ENCODE assay signal across 27 cellular contexts in genomic region chr2:15262792-15263191, GRCh38.
"Had no signal": no experiment of that assay in that cellular context is flagged by ENCODE, and none has a peak within 500 bp of the region (broad histone marks: within the 10 kb centered on the region; RNA-seq: fewer than 3 reads in every experiment).

No MANE protein-coding gene starts in this region.

- H3K27ac Mint-ChIP-seq: stimulated activated effector memory CD8-positive, alpha-beta T cell treated with anti-CD3 and anti-CD28 coated beads, Interleukin-12 subunit alpha, Interleukin-12 subunit beta, amount 100 ng/mL, for 72 hours; stimulated activated memory B cell treated with anti-CD40 and anti-IgM and Interleukin-4, amounts not matched to agents 10 μg/mL and 1 μg/mL and 100 μg/mL, for 72 hours; stimulated activated naive B cell treated with anti-CD40 and anti-IgM and Interleukin-4, amounts not matched to agents 10 μg/mL and 1 μg/mL and 100 μg/mL, for 72 hours; stimulated activated naive CD8-positive, alpha-beta T cell treated with anti-CD3 and anti-CD28 coated beads, Interleukin-15, amount 100 ng/mL, for 72 hours; stimulated activated naive CD8-positive, alpha-beta T cell treated with anti-CD3 and anti-CD28 coated beads, Interleukin-15, Interleukin-2, amounts not matched to agents 100 ng/mL and 50 ng/mL, for 24 hours; type B pancreatic cell had no signal

- H3K4me1 ChIP-seq: suprapubic skin, testis, thyroid gland, tibial artery, tibial nerve, transverse colon, upper lobe of left lung, upper lobe of right lung, uterus, vagina had no signal

- H3K27ac ChIP-seq: stomach, suprapubic skin, testis, thoracic aorta, thyroid gland, tibial artery, tibial nerve, transverse colon, upper lobe of left lung, upper lobe of right lung, uterus, vagina had no signal

- H3K9me3 Mint-ChIP-seq: stimulated activated memory B cell treated with anti-CD40 and anti-IgM and Interleukin-4, amounts not matched to agents 10 μg/mL and 1 μg/mL and 100 μg/mL, for 72 hours had no signal

- H3K9me3 ChIP-seq: testis, thyroid gland, transverse colon, upper lobe of right lung, uterus, vagina had no signal

- H3K4me3 Mint-ChIP-seq: stimulated activated effector memory CD8-positive, alpha-beta T cell treated with anti-CD3 and anti-CD28 coated beads, Interleukin-12 subunit alpha, Interleukin-12 subunit beta, amount 100 ng/mL, for 72 hours; stimulated activated memory B cell treated with anti-CD40 and anti-IgM and Interleukin-4, amounts not matched to agents 10 μg/mL and 1 μg/mL and 100 μg/mL, for 72 hours; stimulated activated naive B cell treated with anti-CD40 and anti-IgM and Interleukin-4, amounts not matched to agents 10 μg/mL and 1 μg/mL and 100 μg/mL, for 72 hours; stimulated activated naive CD8-positive, alpha-beta T cell treated with anti-CD3 and anti-CD28 coated beads, Interleukin-15, amount 100 ng/mL, for 72 hours; stimulated activated naive CD8-positive, alpha-beta T cell treated with anti-CD3 and anti-CD28 coated beads, Interleukin-15, Interleukin-2, amounts not matched to agents 100 ng/mL and 50 ng/mL, for 24 hours; type B pancreatic cell had no signal

- H3K36me3 ChIP-seq: thoracic aorta, thyroid gland, transverse colon, upper lobe of right lung, uterus, vagina had no signal

- H3K4me1 Mint-ChIP-seq: stimulated activated memory B cell treated with anti-CD40 and anti-IgM and Interleukin-4, amounts not matched to agents 10 μg/mL and 1 μg/mL and 100 μg/mL, for 72 hours had no signal

- H3K27me3 Mint-ChIP-seq: stimulated activated memory B cell treated with anti-CD40 and anti-IgM and Interleukin-4, amounts not matched to agents 10 μg/mL and 1 μg/mL and 100 μg/mL, for 72 hours; stimulated activated naive B cell treated with anti-CD40 and anti-IgM and Interleukin-4, amounts not matched to agents 10 μg/mL and 1 μg/mL and 100 μg/mL, for 72 hours; stimulated activated naive CD8-positive, alpha-beta T cell treated with anti-CD3 and anti-CD28 coated beads, Interleukin-15, amount 100 ng/mL, for 72 hours; stimulated activated naive CD8-positive, alpha-beta T cell treated with anti-CD3 and anti-CD28 coated beads, Interleukin-15, Interleukin-2, amounts not matched to agents 100 ng/mL and 50 ng/mL, for 24 hours; type B pancreatic cell had no signal

- H3K4me3 ChIP-seq: stomach, suprapubic skin, testis, thoracic aorta, thyroid gland, tibial artery, tibial nerve, transverse colon, upper lobe of left lung, upper lobe of right lung, uterus, vagina had no signal

- DNase-seq: stimulated activated CD4-positive, alpha-beta T cell treated with anti-CD3 and anti-CD28 coated beads, Interleukin-2, amount 100 ng/mL, for 48 hours; stimulated activated CD4-positive, alpha-beta T cell treated with anti-CD3 and anti-CD28 coated beads, Interleukin-4, amount 100 ng/mL, for 1 hour; stimulated activated CD4-positive, alpha-beta T cell treated with anti-CD3 and anti-CD28 coated beads, Interleukin-4, amount 100 ng/mL, for 24 hours; stimulated activated CD4-positive, alpha-beta T cell treated with anti-CD3 and anti-CD28 coated beads, Interleukin-4, amount 100 ng/mL, for 4 hours; stimulated activated CD8-positive, alpha-beta memory T cell treated with anti-CD3 and anti-CD28 coated beads, Interleukin-4, amount 100 ng/mL, for 48 hours; stimulated activated naive B cell treated with anti-CD40 and anti-IgM and Interleukin-4, amounts not matched to agents 10 μg/mL and 1 μg/mL and 100 μg/mL, for 72 hours; stimulated activated naive CD4-positive, alpha-beta T cell; stimulated activated naive CD4-positive, alpha-beta T cell treated with Interleukin-2 at 50 U/mL for 16 hours; stimulated activated naive CD8-positive, alpha-beta T cell treated with anti-CD3 and anti-CD28 coated beads, Interleukin-15, amount 100 ng/mL, for 72 hours; stimulated activated naive CD8-positive, alpha-beta T cell treated with anti-CD3 and anti-CD28 coated beads, Interleukin-15, Interleukin-2, amounts not matched to agents 100 U/mL and 50 U/mL, for 24 hours; stomach; substantia nigra; testis; thyroid gland; tibial artery; transverse colon; upper lobe of left lung; upper lobe of right lung; uterus had no signal

- H3K27me3 ChIP-seq: stomach, suprapubic skin, testis, thyroid gland, tibial artery, tibial nerve, transverse colon, upper lobe of left lung, upper lobe of right lung, uterus, vagina had no signal

- ATAC-seq: stimulated activated effector memory CD8-positive, alpha-beta T cell treated with anti-CD3 and anti-CD28 coated beads, Interleukin-12 subunit alpha, Interleukin-12 subunit beta, amount 100 ng/mL, for 72 hours; stimulated activated memory B cell treated with anti-CD40 and anti-IgM and Interleukin-4, amounts not matched to agents 10 μg/mL and 1 μg/mL and 100 μg/mL, for 72 hours; stimulated activated naive B cell treated with anti-CD40 and anti-IgM and Interleukin-4, amounts not matched to agents 10 μg/mL and 1 μg/mL and 100 μg/mL, for 72 hours; stimulated activated naive CD8-positive, alpha-beta T cell treated with anti-CD3 and anti-CD28 coated beads, Interleukin-15, amount 100 ng/mL, for 72 hours; stimulated activated naive CD8-positive, alpha-beta T cell treated with anti-CD3 and anti-CD28 coated beads, Interleukin-15, Interleukin-2, amounts not matched to agents 100 U/mL and 50 U/mL, for 24 hours; upper lobe of right lung had no signal
